In genomic region chr11:38191101-38191500, GRCh38 we compare ENCODE assay signal across 19 cellular contexts.
"Had no signal": no experiment of that assay in that cellular context is flagged by ENCODE, and none has a peak within 500 bp of the region (broad histone marks: within the 10 kb centered on the region; RNA-seq: fewer than 3 reads in every experiment).

No MANE protein-coding gene starts in this region.

- H3K9me3 ChIP-seq: body of pancreas, ovary, psoas muscle, upper lobe of right lung had no signal

- H3K4me1 ChIP-seq: body of pancreas, psoas muscle, upper lobe of right lung had no signal

- H3K4me3 ChIP-seq: body of pancreas, lung, ovary, psoas muscle, upper lobe of right lung had no signal

- H3K27ac ChIP-seq: body of pancreas, ovary, psoas muscle, upper lobe of right lung had no signal

- DNase-seq: activated gamma-delta T cell treated with Interleukin-2 at 50 U/mL for 16 hours; activated T-cell treated with anti-CD3 and anti-CD28 coated beads, Interleukin-2, amount 50 U/mL, for 1 hour; anterior cingulate cortex; body of pancreas; dermis blood vessel endothelial cell; effector CD8-positive, alpha-beta T cell; foreskin melanocyte; immature natural killer cell; naive thymus-derived CD4-positive, alpha-beta T cell; ovary; psoas muscle; right cardiac atrium; stimulated activated CD4-positive, alpha-beta T cell treated with anti-CD3 and anti-CD28 coated beads, Interleukin-4, amount 100 ng/mL, for 24 hours; stimulated activated naive CD4-positive, alpha-beta T cell treated with Interleukin-2 at 50 U/mL for 16 hours; T-helper 9 cell; upper lobe of right lung had no signal

- ATAC-seq: body of pancreas; left lobe of liver; naive thymus-derived CD4-positive, alpha-beta T cell; psoas muscle; right cardiac atrium; upper lobe of right lung; WTC11 had no signal

- H3K36me3 ChIP-seq: ovary, upper lobe of right lung had no signal

- H3K27me3 ChIP-seq: body of pancreas, ovary, upper lobe of right lung had no signal
